ENCODE assay signal across 21 cellular contexts in the genomic region with DNA sequence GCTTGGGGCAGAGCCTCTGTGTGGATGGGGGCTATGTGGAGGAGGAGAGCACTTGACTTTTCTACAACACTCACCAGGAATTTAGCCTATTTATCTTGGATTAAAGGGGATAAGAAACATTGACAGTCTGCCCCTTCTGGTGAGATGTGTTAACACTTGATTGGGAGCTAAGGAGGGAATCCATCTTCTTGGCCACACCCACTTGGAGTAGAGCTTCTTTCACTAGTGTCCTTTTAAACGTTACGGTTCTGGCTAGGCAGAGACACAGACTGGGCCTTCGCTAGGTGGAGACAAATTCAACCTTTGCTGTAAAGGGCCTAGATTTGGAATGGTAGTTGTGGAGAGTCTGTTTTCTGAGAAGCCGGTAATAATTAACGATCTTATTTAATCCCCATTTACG. TPM values are rescaled to one million over a fixed set of nuclear protein-coding genes. Genes with fewer than 3 reads are reported as not detected.
DNase-seq lines count a peak whose midpoint lies in the region; ATAC-seq, FAIRE-seq and TF ChIP-seq lines count a peak whose summit lies in the region.
"Had no signal": no experiment of that assay in that cellular context is flagged by ENCODE, and none has a peak within 500 bp of the region (broad histone marks: within the 10 kb centered on the region; RNA-seq: fewer than 3 reads in every experiment).

No MANE protein-coding gene starts in this region.

- TF ChIP-seq CTCF in A673 (conservative IDR thresholded peaks at IDR 0.05; ENCODE audit: low read depth, low read length) (0 out of 2 replicates have a peak, but pooled peaks have one; percentile 19), PC-3 (conservative IDR thresholded peaks at IDR 0.05; ENCODE audit: low read depth, low read length) (peak; percentile 37; the same call in 1 of the 2 replicates), endodermal cell (conservative IDR thresholded peaks at IDR 0.05) (peak; percentile 67)

- H3K36me3 ChIP-seq in A673 (ENCODE audit: insufficient read depth, low read length, poor library complexity, severe bottlenecking) (no peaks in the 10 kb centered on the region), HAP-1 (replicated peaks) (no peaks in the 10 kb centered on the region), PC-3 (ENCODE audit: low read depth, low read length) (no peaks in the 10 kb centered on the region), endodermal cell (ENCODE audit: control insufficient read depth, insufficient read depth, low read length) (no peaks in the 10 kb centered on the region)

- H3K4me3 Mint-ChIP-seq in endodermal cell: no peak overlapping the region
- H3K4me3 Mint-ChIP-seq: CD8-positive, alpha-beta T cell; natural killer cell had no signal

- H3K9me3 ChIP-seq in A673 (ENCODE audit: low read depth, low read length, poor library complexity, severe bottlenecking) (peaks cover 11% of the 10 kb centered on the region), HAP-1 (no peaks in the 10 kb centered on the region), PC-3 (ENCODE audit: low read length) (no peaks in the 10 kb centered on the region), endodermal cell (ENCODE audit: control insufficient read depth, low read length) (peaks cover 5% of the 10 kb centered on the region)

- H3K4me1 Mint-ChIP-seq in endodermal cell: peaks cover 10% of the 10 kb centered on the region
- H3K4me1 Mint-ChIP-seq: natural killer cell had no signal

- no peaks in the 10 kb centered on the region for H3K27me3 Mint-ChIP-seq in endodermal cell (ENCODE audit: insufficient read depth)

- BruUV-seq in A673 (replicated peaks; lab: Mats Ljungman, UMichigan) (no TSS peak), PC-3 (replicated peaks; lab: Mats Ljungman, UMichigan) (no TSS peak)

- H3K27ac ChIP-seq in A673 (ENCODE audit: low read depth, low read length, poor library complexity, severe bottlenecking): no peak overlapping the region
- H3K27ac ChIP-seq in PC-3 (ENCODE audit: low read length): no peak overlapping the region
- H3K27ac ChIP-seq in endodermal cell (ENCODE audit: low read depth, low read length): no peak overlapping the region

- peaks cover 8% of the 10 kb centered on the region for H3K9me3 Mint-ChIP-seq in endodermal cell

- H3K4me3 ChIP-seq in A673 (ENCODE audit: low read depth, low read length, poor library complexity, severe bottlenecking) (no peak overlapping the region), HAP-1 (no peak overlapping the region), PC-3 (ENCODE audit: low read length) (no peak overlapping the region), endodermal cell (ENCODE audit: low read length) (peak overlapping the region; percentile 27)

- intact Hi-C loops in A673 (cut with micrococcal nuclease; ENCODE audit: unreplicated experiment) (no loop called here), PC-3 (cut with micrococcal nuclease) (no loop called here)

- in situ Hi-C loops in HAP-1 (cut with MboI; ENCODE audit: low sequenced_read_pairs): no loop called here

- no peaks in the 10 kb centered on the region for H3K9me2 ChIP-seq in PC-3 (replicated peaks; ENCODE audit: low read length)

- DNase-seq in A673 (ENCODE audit: low spot score) (peak; percentile 60), HAP-1 (ENCODE audit: low spot score in 2 of 2) (peak; percentile 44 to 57), PC-3 (peak; percentile 27), endodermal cell (peak; percentile 61), frontal cortex (ENCODE audit: low spot score in 2 of 2) (no peak), GM03348 (ENCODE audit: low spot score) (no peak)
- no peak for DNase-seq in activated naive CD4-positive, alpha-beta T cell treated with Interleukin-2 at 50 U/mL for 16 hours
- DNase-seq: activated CD4-positive, alpha-beta T cell treated with anti-CD3 and anti-CD28 coated beads, Interleukin-2, amount 50 U/mL, for 1 hour; activated CD8-positive, alpha-beta memory T cell treated with anti-CD3 and anti-CD28 coated beads, Interleukin-2, amount 50 U/mL, for 48 hours; activated gamma-delta T cell; CD8-positive, alpha-beta T cell; cerebellar nuclear complex; EL; hippocampal formation; mesenchymal stem cell; natural killer cell; NCI-H1694 treated with DMSO at 0.1 percent for 48 hours; posterior cingulate gyrus; stimulated activated CD4-positive, alpha-beta T cell treated with anti-CD3 and anti-CD28 coated beads, Interleukin-2, amount 100 ng/mL, for 24 hours had no signal

- no peaks in the 10 kb centered on the region for H3K4me1 ChIP-seq in A673 (ENCODE audit: insufficient read depth, low read length, poor library complexity, severe bottlenecking)
- H3K4me1 ChIP-seq in HAP-1: no peaks in the 10 kb centered on the region
- peaks cover 15% of the 10 kb centered on the region for H3K4me1 ChIP-seq in PC-3 (ENCODE audit: insufficient read depth, low read length)
- no peaks in the 10 kb centered on the region for H3K4me1 ChIP-seq in endodermal cell (ENCODE audit: control insufficient read depth, insufficient read depth, low read length)

- no peak; the same call in 1 of the 2 replicates for ATAC-seq in PC-3
- no peak for ATAC-seq in esophagus mucosa
- ATAC-seq: CD8-positive, alpha-beta T cell; natural killer cell had no signal

- POLR2A ChIA-PET in A673 (lab: Charles Lee; ENCODE audit: low non-redundant PET) (no interaction called here), PC-3 (lab: Charles Lee; ENCODE audit: unreplicated experiment) (no interaction called here)

- no peak overlapping the region for H3K27ac Mint-ChIP-seq in endodermal cell
- H3K27ac Mint-ChIP-seq: CD8-positive, alpha-beta T cell; natural killer cell had no signal

- H3K27me3 ChIP-seq in A673 (replicated peaks; ENCODE audit: insufficient read depth, low read depth, low read length, poor library complexity) (no peaks in the 10 kb centered on the region), HAP-1 (ENCODE audit: low read depth) (no peaks in the 10 kb centered on the region; the same call in 1 of the 2 replicates), PC-3 (ENCODE audit: low read length) (no peaks in the 10 kb centered on the region), endodermal cell (ENCODE audit: control insufficient read depth, insufficient read depth, low read length, poor library complexity, severe bottlenecking) (no peaks in the 10 kb centered on the region)

- CTCF ChIA-PET in A673 (lab: Charles Lee) (interaction anchor here (0.6 kb wide), 1 partner anchor 719 kb away, joined by 3 read pairs; a partner anchor contains a TSS), PC-3 (lab: Charles Lee) (no interaction called here)

- no peaks in the 10 kb centered on the region for H3K79me2 ChIP-seq in PC-3 (ENCODE audit: low read length)

- H4K20me1 ChIP-seq in PC-3 (ENCODE audit: low read length): no peaks in the 10 kb centered on the region

- no peak overlapping the region for H3K9ac ChIP-seq in PC-3 (ENCODE audit: low read length)
- no peak overlapping the region for H3K9ac ChIP-seq in endodermal cell (ENCODE audit: extremely low read depth, low read length, poor library complexity, severe bottlenecking)

- WGBS in endodermal cell (ENCODE audit: insufficient coverage in 1 of 2, insufficient read length in 1 of 2), 2 experiments: 93 to 100% methylated on average over 1 to 6 of the region's 6 CpGs

- H2AFZ ChIP-seq in PC-3 (ENCODE audit: low read length): no peak overlapping the region

- H3K36me3 Mint-ChIP-seq in endodermal cell (ENCODE audit: low read depth): peaks cover 2% of the 10 kb centered on the region
- H3K36me3 Mint-ChIP-seq: CD8-positive, alpha-beta T cell; natural killer cell had no signal

- H3F3A ChIP-seq in PC-3 (ENCODE audit: low read length, unreplicated experiment): no peaks in the 10 kb centered on the region

- no peak for FAIRE-seq in frontal cortex (lab: Jason Lieb, UNC)
- FAIRE-seq: HTR-8/SVneo had no signal

- no peak overlapping the region for H3K4me2 ChIP-seq in PC-3 (ENCODE audit: low read length)

RNA-seq across cellular contexts. Expression of a gene that starts 15.5 kb away (rescaled TPM):
- total RNA-seq in A673 (2021): 66.4 and 67.1 TPM in 2 replicates
- 43.0 and 49.6 TPM in 2 replicates for total RNA-seq in PC-3 (2014; rRNA removed)
- 10 to 100 TPM; 34.0 to 39.1 TPM for total RNA-seq in endodermal cell
- 207 TPM for polyA plus RNA-seq in endodermal cell (2013, experiment 1 of 2)
- polyA plus RNA-seq in endodermal cell (2013, experiment 2 of 2): 174 TPM
- 4.5 TPM for total RNA-seq in frontal cortex
- 21.2 TPM for total RNA-seq in esophagus mucosa

Comparison
In these comparisons a context has a peak if more than half of its experiments do, and no peak if none do; other contexts are left out.
1. DNase-seq: peak in A673 (single experiment), HAP-1 (2 of 2), PC-3 (single experiment) and endodermal cell (single experiment); none in frontal cortex (0 of 2), GM03348 (single experiment) and activated naive CD4-positive, alpha-beta T cell treated with Interleukin-2 at 50 U/mL for 16 hours (single experiment).
2. Peak in every context shown above with its lines, with median percentiles within 50 percentile points of each other: CTCF ChIP-seq.